Comparison of ENCODE assay signal across 8 cellular contexts in the genomic region with DNA sequence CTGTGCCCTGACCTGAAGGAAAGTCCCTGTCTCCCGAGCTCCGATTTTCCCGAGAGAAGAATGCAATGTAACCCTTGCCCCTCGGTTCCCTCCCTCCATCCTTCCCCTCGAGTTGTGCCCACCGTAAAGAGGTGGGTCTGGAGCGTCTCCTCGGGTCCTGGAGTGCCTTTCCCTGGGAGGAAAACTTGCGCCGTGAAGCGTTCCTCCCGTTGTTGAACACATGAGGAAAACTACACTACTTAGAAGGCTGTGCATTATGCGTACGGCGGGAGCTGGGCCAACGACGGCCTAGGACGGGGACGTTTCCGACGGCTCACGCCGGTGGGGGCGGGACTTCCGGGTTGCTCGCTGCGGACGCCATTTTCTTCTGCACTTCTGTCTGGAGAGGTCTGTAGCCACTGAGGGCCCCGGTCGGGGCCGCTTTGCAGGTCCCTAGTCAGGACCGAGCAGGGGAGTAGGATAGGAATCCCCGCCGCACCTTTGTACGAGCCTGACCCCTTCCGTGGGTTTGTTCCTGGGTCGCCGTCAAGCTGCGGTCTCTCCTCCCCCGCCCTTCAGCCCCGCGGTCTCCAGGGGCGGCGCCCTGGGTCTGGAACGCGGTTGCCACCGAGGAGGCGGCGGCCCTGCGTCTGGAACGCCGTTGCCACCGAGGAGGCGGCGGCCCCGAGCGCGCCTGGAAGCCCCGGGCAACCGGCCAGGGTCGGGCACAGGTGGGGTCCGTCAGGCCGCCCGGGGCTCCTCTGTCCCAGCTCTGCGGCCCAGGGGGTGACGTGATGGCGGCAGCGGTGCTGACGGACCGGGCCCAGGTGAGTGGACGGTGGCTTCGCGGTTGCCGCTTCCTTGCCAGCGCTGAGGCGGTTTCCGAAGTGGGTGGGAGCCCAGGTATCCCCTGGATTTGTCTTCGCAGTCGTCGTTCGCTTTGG.
DNase-seq lines count a peak whose midpoint lies in the region; ATAC-seq and TF ChIP-seq lines count a peak whose summit lies in the region.

Gene ZNF264, plus strand, starts transcription at position 360 of the 923 bp plus-strand sequence. Its CDS starts 414 bp downstream, at position 774.

- peak within 1 kb of the TSS; percentile 96 to 97 for H3K27ac Mint-ChIP-seq in effector memory CD8-positive, alpha-beta T cell

- peaks cover 6 to 10% of the 10 kb centered on the region in 2 donors for H3K9me3 Mint-ChIP-seq in effector memory CD8-positive, alpha-beta T cell

- H3K27ac ChIP-seq in C4-2B, result peak within 1 kb of the TSS; percentile 85

- H3K27me3 Mint-ChIP-seq in effector memory CD8-positive, alpha-beta T cell, result peaks cover 8 to 12% of the 10 kb centered on the region in 2 donors

- peaks cover 24 to 35% of the 10 kb centered on the region in 2 donors for H3K4me1 Mint-ChIP-seq in effector memory CD8-positive, alpha-beta T cell (ENCODE audit: low read depth in 2 of 2)

- ATAC-seq in GM19324 (IDR thresholded peaks at IDR 0.05; ENCODE audit: low FRiP score, unreplicated experiment) (peak; percentile 90), HG03520 (IDR thresholded peaks at IDR 0.05; ENCODE audit: unreplicated experiment) (peak; percentile 90)
- ATAC-seq in effector memory CD8-positive, alpha-beta T cell (replicated peaks), result peak; percentile 93

- peak; percentile 89 for DNase-seq in NCI-H82 (lab: John Stamatoyannopoulos, UW)
- peak; percentile 73 to 78 for DNase-seq in activated CD8-positive, alpha-beta memory T cell treated with anti-CD3 and anti-CD28 coated beads for 4 hours (ENCODE audit: low read depth in 2 of 2)
- peak; percentile 84 to 89 (median 84) for DNase-seq in effector memory CD8-positive, alpha-beta T cell
- peak; percentile 82 for DNase-seq in medulla oblongata (ENCODE audit: extremely low spot score)
- peak; percentile 66 to 89 (median 77) for DNase-seq in stimulated activated CD4-positive, alpha-beta T cell treated with anti-CD3 and anti-CD28 coated beads, TNF-alpha, amount 100 ng/mL, for 48 hours (ENCODE audit: low read depth in 3 of 3)

- peak within 1 kb of the TSS; percentile 92 for H3K4me3 Mint-ChIP-seq in effector memory CD8-positive, alpha-beta T cell

- peaks cover 36% of the 10 kb centered on the region for H3K36me3 Mint-ChIP-seq in effector memory CD8-positive, alpha-beta T cell (ENCODE audit: insufficient read depth)

- TF ChIP-seq CTCF in C4-2B (conservative IDR thresholded peaks at IDR 0.05), result no peak

Comparison
In these comparisons a context has a peak if more than half of its experiments do, and no peak if none do; other contexts are left out.
1. Peak in every context shown above with its lines: DNase-seq, ATAC-seq and H3K27ac ChIP-seq.